ENCODE assay signal across 8 cellular contexts in the genomic region with DNA sequence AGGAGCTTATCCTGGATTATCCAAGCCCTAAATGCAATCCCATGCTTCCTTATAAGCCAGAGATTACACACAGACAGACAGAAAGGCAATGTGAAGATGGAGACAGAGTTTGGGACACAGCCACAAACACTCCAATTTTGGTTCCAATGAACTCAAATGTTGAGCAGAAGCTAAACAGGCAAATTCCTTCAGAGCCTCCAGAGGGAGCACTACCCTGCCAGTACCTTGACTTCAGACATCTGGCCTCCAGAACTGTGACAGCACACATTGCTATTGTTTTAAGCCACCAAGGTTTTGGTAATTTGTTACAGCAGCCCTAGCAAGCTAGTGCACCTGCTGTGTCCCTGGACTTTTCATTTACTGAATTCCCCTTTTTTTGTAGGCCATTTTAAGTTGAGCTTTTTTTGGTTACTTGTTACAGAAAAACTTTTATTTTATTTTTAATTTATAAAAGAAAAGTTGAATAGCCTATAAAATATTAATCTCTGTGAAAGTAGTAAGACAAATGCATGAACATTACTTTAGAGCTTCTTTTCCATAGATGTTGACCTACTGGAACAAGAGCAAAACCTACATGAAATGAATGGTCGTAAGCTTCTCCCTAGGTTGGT. TPM values are rescaled to one million over a fixed set of nuclear protein-coding genes. Genes with fewer than 3 reads are reported as not detected.
A peak's percentile ranks its signal among the peaks of the same experiment; 100 is the strongest.
DNase-seq lines count a peak whose midpoint lies in the region; ATAC-seq and TF ChIP-seq lines count a peak whose summit lies in the region.

No MANE protein-coding gene starts in this region.

- H3K9me2 ChIP-seq in Karpas-422 (replicated peaks; ENCODE audit: insufficient read depth, low read length): no peaks in the 10 kb centered on the region

- no peaks in the 10 kb centered on the region for H3K79me2 ChIP-seq in Karpas-422 (ENCODE audit: low read length)

- WGBS in esophagus squamous epithelium, 2 donors: 83 to 88% methylated on average over 1 of the region's 1 CpG

- H3K4me3 ChIP-seq in Karpas-422 (ENCODE audit: low read length): no peak overlapping the region
- H3K4me3 ChIP-seq in esophagus squamous epithelium: no peak overlapping the region

- DNase-seq in DMS53 treated with DMSO at 0.1 percent for 48 hours (lab: John Stamatoyannopoulos, UW; ENCODE audit: unreplicated experiment) (peak; percentile 9), Karpas-422 (peak; percentile 77), esophagus squamous epithelium (lab: John Stamatoyannopoulos, UW) (no peak), neural crest cell (ENCODE audit: low read depth, low spot score) (peak; percentile 4), DMS79 treated with DMSO at 0.1 percent for 48 hours (lab: John Stamatoyannopoulos, UW) (no peak), cerebellar nuclear complex (lab: John Stamatoyannopoulos, UW) (no peak)

- no peaks in the 10 kb centered on the region for H3K4me1 ChIP-seq in Karpas-422 (ENCODE audit: low read length)
- peaks cover 0 to 14% (median 3%) of the 10 kb centered on the region in 3 donors for H3K4me1 ChIP-seq in esophagus squamous epithelium

- H3K27ac ChIP-seq in Karpas-422 (ENCODE audit: low read length): no peak overlapping the region
- no peak overlapping the region for H3K27ac ChIP-seq in VCaP
- no peak overlapping the region for H3K27ac ChIP-seq in esophagus squamous epithelium

- intact Hi-C loops in esophagus squamous epithelium (cut with DNase I): no loop called here

- H3K9me3 Mint-ChIP-seq in neural crest cell: peaks cover 2% of the 10 kb centered on the region

- H3K27ac Mint-ChIP-seq in neural crest cell (ENCODE audit: unreplicated experiment): no peak overlapping the region

- H3K36me3 ChIP-seq in Karpas-422 (ENCODE audit: insufficient read depth, low read length) (no peaks in the 10 kb centered on the region), esophagus squamous epithelium (no peaks in the 10 kb centered on the region)

- H3K4me3 Mint-ChIP-seq in neural crest cell: no peak overlapping the region

- H3K27me3 Mint-ChIP-seq in neural crest cell (ENCODE audit: low read depth): peaks cover 4% of the 10 kb centered on the region

- H2AFZ ChIP-seq in Karpas-422 (ENCODE audit: low read length): no peak overlapping the region

- no peaks in the 10 kb centered on the region for H3K4me1 Mint-ChIP-seq in neural crest cell

- H3K9me3 ChIP-seq in Karpas-422 (ENCODE audit: low read length): no peaks in the 10 kb centered on the region
- no peaks in the 10 kb centered on the region for H3K9me3 ChIP-seq in esophagus squamous epithelium

- TF ChIP-seq CTCF in VCaP (conservative IDR thresholded peaks at IDR 0.05) (peak; percentile 83), esophagus squamous epithelium (IDR thresholded peaks at IDR 0.05) (peak in 5 of 6 experiments; percentile 25 to 64 (median 55)), neural crest cell (conservative IDR thresholded peaks at IDR 0.05) (peak; percentile 64)

- H3K4me2 ChIP-seq in Karpas-422 (ENCODE audit: low read depth, low read length, poor library complexity, severe bottlenecking): no peak overlapping the region

- TF ChIP-seq POLR2A in esophagus squamous epithelium (IDR thresholded peaks at IDR 0.05): no peak

- peaks cover 3% of the 10 kb centered on the region for H3K36me3 Mint-ChIP-seq in neural crest cell (ENCODE audit: low read depth)

- H3K27me3 ChIP-seq in Karpas-422 (ENCODE audit: low read length) (no peaks in the 10 kb centered on the region), esophagus squamous epithelium (no peaks in the 10 kb centered on the region)

- H3K9ac ChIP-seq in Karpas-422 (ENCODE audit: low read length): no peak overlapping the region

- ATAC-seq in GM19395 (IDR thresholded peaks at IDR 0.05; ENCODE audit: unreplicated experiment): peak; percentile 73

- H4K20me1 ChIP-seq in Karpas-422 (ENCODE audit: insufficient read depth, low read depth, low read length): no peaks in the 10 kb centered on the region

RNA-seq across cellular contexts. Expression of a gene that starts 33.4 kb away (rescaled TPM):
- total RNA-seq in Karpas-422 (2014; rRNA removed; shearing (Covaris generic); ENCODE audit: low replicate concordance): 15.6 and 25.7 TPM in 2 replicates
- total RNA-seq in esophagus squamous epithelium (10 to 100 TPM in 3 of 4 donors, 1 to 10 TPM in 1; 9.9 to 28.1 (median 18.4) TPM), neural crest cell (20.1 and 20.3 TPM in 2 replicates)

Comparison
In these comparisons a context has a peak if more than half of its experiments do, and no peak if none do; other contexts are left out.
1. DNase-seq: peak in DMS53 treated with DMSO at 0.1 percent for 48 hours (single experiment), Karpas-422 (single experiment) and neural crest cell (single experiment); none in esophagus squamous epithelium (single experiment), DMS79 treated with DMSO at 0.1 percent for 48 hours (single experiment) and cerebellar nuclear complex (0 of 2).
2. Peak in every context shown above with its lines, with median percentiles within 50 percentile points of each other: CTCF ChIP-seq.